Comparison of ENCODE assay signal across 10 cellular contexts in the genomic region with DNA sequence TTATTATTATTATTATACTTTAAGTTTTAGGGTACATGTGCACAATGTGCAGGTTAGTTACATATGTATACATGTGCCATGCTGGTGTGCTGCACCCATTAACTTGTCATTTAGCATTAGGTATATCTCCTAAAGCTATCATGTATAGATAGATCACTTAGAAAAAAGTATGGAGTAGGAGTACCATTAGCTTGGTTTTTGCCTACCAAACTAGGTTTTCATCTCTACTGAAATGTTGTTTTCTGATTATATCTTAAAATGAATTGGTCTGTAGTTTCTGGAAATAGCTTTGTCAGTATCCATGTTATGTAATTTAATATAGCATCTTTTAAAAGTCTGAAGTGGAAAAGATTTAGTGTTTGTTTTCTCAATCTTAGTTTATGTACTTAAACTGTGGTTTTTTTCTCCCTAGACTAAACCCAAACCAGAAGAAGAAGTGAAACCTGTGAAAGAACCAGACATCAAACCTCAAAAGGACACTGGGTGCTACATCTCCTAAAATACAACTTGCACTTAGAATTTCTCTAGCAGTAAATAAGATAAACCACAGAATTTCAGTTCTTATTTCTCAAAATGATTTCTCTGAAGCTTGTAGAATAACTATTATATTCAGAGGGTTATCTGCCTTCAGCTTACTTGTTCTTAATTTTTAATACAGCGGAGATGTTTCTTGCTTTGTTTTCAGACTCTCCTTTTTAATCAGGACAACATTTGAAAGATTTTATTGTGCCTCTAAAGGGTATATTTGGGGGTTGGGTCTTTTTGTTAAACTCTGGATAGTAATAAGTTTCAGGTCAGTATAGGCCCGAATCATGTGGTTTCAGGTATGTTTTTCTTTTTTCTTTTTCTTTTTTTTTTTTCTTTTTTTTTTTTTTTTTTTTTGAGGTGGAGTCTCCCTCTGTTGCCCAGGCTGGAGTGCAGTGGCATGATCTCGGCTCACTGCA. TPM values are rescaled to one million over a fixed set of nuclear protein-coding genes. Genes with fewer than 3 reads are reported as not detected.
DNase-seq lines count a peak whose midpoint lies in the region; ATAC-seq and TF ChIP-seq lines count a peak whose summit lies in the region.
"Had no signal": no experiment of that assay in that cellular context is flagged by ENCODE, and none has a peak within 500 bp of the region (broad histone marks: within the 10 kb centered on the region; RNA-seq: fewer than 3 reads in every experiment).

No MANE protein-coding gene starts in this region.

- no peak for TF ChIP-seq CTCF in dorsolateral prefrontal cortex (IDR thresholded peaks at IDR 0.05 in 54 of 56, conservative IDR thresholded peaks at IDR 0.05 in 2 of 56; ENCODE audit: low read depth in 1 of 56, partially characterized antibody in 56 of 56)

- no peak for DNase-seq in dorsolateral prefrontal cortex
- DNase-seq in NK-92 (lab: John Stamatoyannopoulos, UW; ENCODE audit: unreplicated experiment): no peak
- DNase-seq in T-helper 1 cell: no peak
- no peak for DNase-seq in T-helper 9 cell
- DNase-seq in SK-N-DZ (ENCODE audit: low spot score): no peak
- DNase-seq: GDM1 had no signal

- intact Hi-C loops in dorsolateral prefrontal cortex (cut with DNase I): loop anchor here in 1 of 2 donors (10.0 kb wide), 1 partner anchor 82 kb away; the partner anchor contains the start of gene DISP1

- H3K27me3 ChIP-seq in dorsolateral prefrontal cortex: no peaks in the 10 kb centered on the region

- peak overlapping the region in 30 of 59 donors; percentile 1 to 67 (median 40) for H3K27ac ChIP-seq in dorsolateral prefrontal cortex

- H3K4me3 ChIP-seq in dorsolateral prefrontal cortex: no peak overlapping the region

- ATAC-seq in GM18511 (IDR thresholded peaks at IDR 0.05; ENCODE audit: unreplicated experiment) (peak; percentile 99), GM21528 (IDR thresholded peaks at IDR 0.05; ENCODE audit: low FRiP score, unreplicated experiment) (peak; percentile 98), HG03442 (IDR thresholded peaks at IDR 0.05; ENCODE audit: unreplicated experiment) (peak; percentile 98)

RNA-seq across cellular contexts. Expression of gene FAM177B, which starts 4.5 kb away (rescaled TPM):
- 1 to 10 TPM in 25 of 120 experiments, under 1 TPM in 22, not detected in 73; 0.35 to 3.6 (median 1.0) TPM for total RNA-seq in dorsolateral prefrontal cortex
- not detected in 2 replicates for polyA plus RNA-seq in SK-N-DZ (2014; cell fraction: cytosol; rRNA removed)
- not detected in 2 replicates for polyA plus RNA-seq in SK-N-DZ (2014; cell fraction: nucleus; rRNA removed)
- total RNA-seq: activated CD8-positive, alpha-beta memory T cell treated with anti-CD3 and anti-CD28 coated beads for 36 hours had no signal

RNA-seq across cellular contexts. Expression of gene BROX, which starts 20.1 kb away (rescaled TPM):
- total RNA-seq in dorsolateral prefrontal cortex: 10 to 100 TPM; 31.4 to 71.4 (median 46.5) TPM
- 18.4 and 32.4 TPM in 2 replicates for polyA plus RNA-seq in SK-N-DZ (2014; cell fraction: cytosol; rRNA removed)
- polyA plus RNA-seq in SK-N-DZ (2014; cell fraction: nucleus; rRNA removed): 5.2 and 13.7 TPM in 2 replicates

RNA-seq across cellular contexts. Expression of gene AIDA, which starts 20.2 kb away (rescaled TPM):
- 10 to 100 TPM; 34.1 to 72.7 (median 47.8) TPM for total RNA-seq in dorsolateral prefrontal cortex
- 16.5 and 21.4 TPM in 2 replicates for polyA plus RNA-seq in SK-N-DZ (2014; cell fraction: cytosol; rRNA removed)
- 11.9 and 15.7 TPM in 2 replicates for polyA plus RNA-seq in SK-N-DZ (2014; cell fraction: nucleus; rRNA removed)
